In genomic region chr2:179037807-179038206, GRCh38 we compare ENCODE assay signal across 19 cellular contexts. TPM values are rescaled to one million over a fixed set of nuclear protein-coding genes. Genes with fewer than 3 reads are reported as not detected.
DNase-seq lines count a peak whose midpoint lies in the region; ATAC-seq and TF ChIP-seq lines count a peak whose summit lies in the region.
"Had no signal": no experiment of that assay in that cellular context is flagged by ENCODE, and none has a peak within 500 bp of the region (broad histone marks: within the 10 kb centered on the region; RNA-seq: fewer than 3 reads in every experiment).

No MANE protein-coding gene starts in this region.

- POLR2A ChIA-PET in SK-N-SH (lab: Yijun Ruan, JAX), result no interaction called here

- no peaks in the 10 kb centered on the region for H3K27me3 ChIP-seq in SK-N-SH (ENCODE audit: insufficient read depth)
- H3K27me3 ChIP-seq: ovary, sigmoid colon, vagina had no signal

- DNase-seq in activated T-cell treated with anti-CD3 and anti-CD28 coated beads, Interleukin-2, amount 50 U/mL, for 72 hours, result no peak
- no peak for DNase-seq in activated T-cell treated with anti-CD3 and anti-CD28 coated beads, Interleukin-2, amount 50 U/mL, for 1 hour
- DNase-seq in stimulated activated effector memory CD8-positive, alpha-beta T cell treated with anti-CD3 and anti-CD28 coated beads, Interleukin-12 subunit alpha, Interleukin-12 subunit beta, amount 100 ng/mL, for 72 hours (ENCODE audit: low spot score in 2 of 2), result no peak
- DNase-seq in coronary artery (ENCODE audit: low spot score) (no peak), SK-N-SH (no peak), left cardiac atrium (no peak)
- DNase-seq: activated gamma-delta T cell treated with Interleukin-2 at 50 U/mL for 16 hours; cerebellar nuclear complex; effector memory CD8-positive, alpha-beta T cell; head of caudate nucleus; NK-92 treated with Interleukin-12 subunit alpha and Interleukin-12 subunit beta, amount 100 ng/mL, for 24 hours; ovary; sigmoid colon; stimulated activated CD4-positive, alpha-beta T cell treated with anti-CD3 and anti-CD28 coated beads, Interleukin-2, amount 100 ng/mL, for 24 hours had no signal

- peak overlapping the region in 1 of 2 donors; percentile 13 for H3K4me3 Mint-ChIP-seq in activated T-cell treated with anti-CD3 and anti-CD28 coated beads, Interleukin-2, amount 50 U/mL, for 72 hours
- H3K4me3 Mint-ChIP-seq in stimulated activated effector memory CD8-positive, alpha-beta T cell treated with anti-CD3 and anti-CD28 coated beads, Interleukin-12 subunit alpha, Interleukin-12 subunit beta, amount 100 ng/mL, for 72 hours, result no peak overlapping the region
- H3K4me3 Mint-ChIP-seq: effector memory CD8-positive, alpha-beta T cell had no signal

- no peaks in the 10 kb centered on the region for H3K9me3 ChIP-seq in SK-N-SH
- H3K9me3 ChIP-seq: A549, ovary, sigmoid colon, vagina had no signal

- WGBS in SK-N-SH (ENCODE audit: low lambda C conversion rate), result 67% methylated on average over 4 of the region's 4 CpGs

- no peak for TF ChIP-seq CTCF in coronary artery (IDR thresholded peaks at IDR 0.05)
- TF ChIP-seq CTCF in SK-N-SH (IDR thresholded peaks at IDR 0.05), result no peak

- H3K27ac ChIP-seq in coronary artery (no peak overlapping the region), SK-N-SH (ENCODE audit: low read depth in 2 of 2, low read length in 1 of 2) (no peak overlapping the region)
- H3K27ac ChIP-seq: A549, ovary, sigmoid colon, vagina had no signal

- TF ChIP-seq EP300 in SK-N-SH (IDR thresholded peaks at IDR 0.05; ENCODE audit: borderline replicate concordance in 1 of 2, low read depth in 1 of 2, low read length in 1 of 2), result no peak

- H3F3A ChIP-seq in SK-N-SH (replicated peaks; ENCODE audit: insufficient read depth), result no peaks in the 10 kb centered on the region

- H4K20me1 ChIP-seq in SK-N-SH (ENCODE audit: insufficient read depth), result no peaks in the 10 kb centered on the region

- peaks cover 4 to 9% of the 10 kb centered on the region in 2 donors for H3K9me3 Mint-ChIP-seq in activated T-cell treated with anti-CD3 and anti-CD28 coated beads, Interleukin-2, amount 50 U/mL, for 72 hours
- peaks cover 8% of the 10 kb centered on the region for H3K9me3 Mint-ChIP-seq in stimulated activated effector memory CD8-positive, alpha-beta T cell treated with anti-CD3 and anti-CD28 coated beads, Interleukin-12 subunit alpha, Interleukin-12 subunit beta, amount 100 ng/mL, for 72 hours

- H2AFZ ChIP-seq in SK-N-SH (ENCODE audit: low read depth), result no peak overlapping the region

- H3K36me3 ChIP-seq in SK-N-SH (replicated peaks in 1 of 2; ENCODE audit: control insufficient read depth in 1 of 2, insufficient read depth in 2 of 2, low read length in 1 of 2), result no peaks in the 10 kb centered on the region
- H3K36me3 ChIP-seq: ovary, sigmoid colon, vagina had no signal

- H3K36me3 Mint-ChIP-seq in activated T-cell treated with anti-CD3 and anti-CD28 coated beads, Interleukin-2, amount 50 U/mL, for 72 hours (ENCODE audit: insufficient read depth in 2 of 2), result peaks cover 10 to 12% of the 10 kb centered on the region in 2 donors
- H3K36me3 Mint-ChIP-seq in stimulated activated effector memory CD8-positive, alpha-beta T cell treated with anti-CD3 and anti-CD28 coated beads, Interleukin-12 subunit alpha, Interleukin-12 subunit beta, amount 100 ng/mL, for 72 hours, result no peaks in the 10 kb centered on the region

- H3K9me2 ChIP-seq in SK-N-SH, result no peaks in the 10 kb centered on the region

- H3K79me2 ChIP-seq in SK-N-SH (ENCODE audit: insufficient read depth), result no peaks in the 10 kb centered on the region

- TF ChIP-seq RAD21 in SK-N-SH (IDR thresholded peaks at IDR 0.05; ENCODE audit: low read length), result no peak

- intact Hi-C loops in left cardiac atrium (cut with DNase I), result no loop called here

- H3K4me2 ChIP-seq in SK-N-SH, result no peak overlapping the region
- H3K4me2 ChIP-seq: A549 had no signal

- peaks cover 35% of the 10 kb centered on the region for H3K4me1 Mint-ChIP-seq in activated T-cell treated with anti-CD3 and anti-CD28 coated beads, Interleukin-2, amount 50 U/mL, for 72 hours (ENCODE audit: low read depth)
- H3K4me1 Mint-ChIP-seq in stimulated activated effector memory CD8-positive, alpha-beta T cell treated with anti-CD3 and anti-CD28 coated beads, Interleukin-12 subunit alpha, Interleukin-12 subunit beta, amount 100 ng/mL, for 72 hours, result no peaks in the 10 kb centered on the region

- no peaks in the 10 kb centered on the region for H3K4me1 ChIP-seq in SK-N-SH (ENCODE audit: control insufficient read depth in 1 of 2, insufficient read depth in 2 of 2, low read depth in 1 of 2, low read length in 1 of 2)
- H3K4me1 ChIP-seq: A549, sigmoid colon, vagina had no signal

- H3K27ac Mint-ChIP-seq in activated T-cell treated with anti-CD3 and anti-CD28 coated beads, Interleukin-2, amount 50 U/mL, for 72 hours, result no peak overlapping the region
- H3K27ac Mint-ChIP-seq in stimulated activated effector memory CD8-positive, alpha-beta T cell treated with anti-CD3 and anti-CD28 coated beads, Interleukin-12 subunit alpha, Interleukin-12 subunit beta, amount 100 ng/mL, for 72 hours, result no peak overlapping the region
- H3K27ac Mint-ChIP-seq: effector memory CD8-positive, alpha-beta T cell had no signal

- no peak overlapping the region for H3K9ac ChIP-seq in SK-N-SH

- CTCF ChIA-PET in SK-N-SH (lab: Yijun Ruan, JAX), result no interaction called here

- H3K27me3 Mint-ChIP-seq in activated T-cell treated with anti-CD3 and anti-CD28 coated beads, Interleukin-2, amount 50 U/mL, for 72 hours (ENCODE audit: low read depth), result no peaks in the 10 kb centered on the region
- H3K27me3 Mint-ChIP-seq: effector memory CD8-positive, alpha-beta T cell had no signal

- ATAC-seq in activated T-cell treated with anti-CD3 and anti-CD28 coated beads, Interleukin-2, amount 50 U/mL, for 72 hours (replicated peaks in 1 of 2), result peak; percentile 52 to 60
- ATAC-seq in GM21529 (IDR thresholded peaks at IDR 0.05; ENCODE audit: unreplicated experiment) (peak; percentile 55), HG03039 (IDR thresholded peaks at IDR 0.05; ENCODE audit: unreplicated experiment) (peak; percentile 74), left cardiac atrium (no peak)
- ATAC-seq in stimulated activated effector memory CD8-positive, alpha-beta T cell treated with anti-CD3 and anti-CD28 coated beads, Interleukin-12 subunit alpha, Interleukin-12 subunit beta, amount 100 ng/mL, for 72 hours, result peak; percentile 36
- ATAC-seq: A549; effector memory CD8-positive, alpha-beta T cell had no signal

- no peak overlapping the region for H3K4me3 ChIP-seq in coronary artery
- no peak overlapping the region for H3K4me3 ChIP-seq in SK-N-SH (ENCODE audit: low read depth in 2 of 2, low read length in 1 of 2)
- H3K4me3 ChIP-seq: A549, lung, ovary, sigmoid colon, vagina had no signal

TF ChIP-seq in SK-N-SH, 30 proteins besides CTCF, POLR2A, EP300 and RAD21:
- TF ChIP-seq SIN3A (IDR thresholded peaks at IDR 0.05; ENCODE audit: borderline replicate concordance, low read depth, low read length) (no peak), NRF1 (IDR thresholded peaks at IDR 0.05; ENCODE audit: low read depth, low read length) (no peak), RFX5 (IDR thresholded peaks at IDR 0.05; ENCODE audit: low read length) (no peak), TEAD4 (IDR thresholded peaks at IDR 0.05; ENCODE audit: borderline replicate concordance, insufficient read depth) (no peak), USF1 (IDR thresholded peaks at IDR 0.05; ENCODE audit: borderline replicate concordance, low read depth) (no peak), MEF2A (IDR thresholded peaks at IDR 0.05; ENCODE audit: borderline replicate concordance, low read depth) (no peak), TCF12 (IDR thresholded peaks at IDR 0.05) (no peak), NFIC (IDR thresholded peaks at IDR 0.05; ENCODE audit: borderline replicate concordance) (no peak), POLR2AphosphoS5 (IDR thresholded peaks at IDR 0.05; ENCODE audit: low read depth, low read length) (no peak)

RNA-seq across cellular contexts. Expression of gene CCDC141, which starts 12.1 kb away (rescaled TPM):
- 1 to 10 TPM; 5.3 to 9.4 TPM for total RNA-seq in activated T-cell treated with anti-CD3 and anti-CD28 coated beads, Interleukin-2, amount 50 U/mL, for 72 hours
- polyA plus RNA-seq in SK-N-SH (2012; rRNA removed), result 0.02 TPM in 2 replicates
- 0.01 TPM in 2 replicates for polyA plus RNA-seq in SK-N-SH (2012; cell fraction: cytosol; rRNA removed)
- 0.01 TPM in 1 of 2 replicates, not detected in the other for polyA plus RNA-seq in SK-N-SH (2012; cell fraction: nucleus; rRNA removed)
- total RNA-seq in left cardiac atrium, result 10 to 100 TPM; 79.4 to 97.5 TPM
- polyA plus RNA-seq: A549 had no signal

Comparison
In these comparisons a context has a peak if more than half of its experiments do, and no peak if none do; other contexts are left out.
1. ATAC-seq: peak in activated T-cell treated with anti-CD3 and anti-CD28 coated beads, Interleukin-2, amount 50 U/mL, for 72 hours (2 of 2), GM21529 (single experiment), HG03039 (single experiment) and stimulated activated effector memory CD8-positive, alpha-beta T cell treated with anti-CD3 and anti-CD28 coated beads, Interleukin-12 subunit alpha, Interleukin-12 subunit beta, amount 100 ng/mL, for 72 hours (single experiment); none in left cardiac atrium (0 of 2).
2. RNA of gene CCDC141, which starts 12.1 kb away (total RNA-seq): 79.4 to 97.5 TPM in left cardiac atrium; 5.3 to 9.4 TPM in activated T-cell treated with anti-CD3 and anti-CD28 coated beads, Interleukin-2, amount 50 U/mL, for 72 hours; every median in the first group is over 4 times any median in the second.